Comparison of ENCODE assay signal across 20 cellular contexts in genomic region chr1:57600424-57600823, GRCh38.
DNase-seq lines count a peak whose midpoint lies in the region; ATAC-seq lines count a peak whose summit lies in the region.
"Had no signal": no experiment of that assay in that cellular context is flagged by ENCODE, and none has a peak within 500 bp of the region (broad histone marks: within the 10 kb centered on the region; RNA-seq: fewer than 3 reads in every experiment).

No MANE protein-coding gene starts in this region.

- H2BK12ac ChIP-seq in neuronal stem cell (ENCODE audit: low read length) = no peak overlapping the region

- H3K14ac ChIP-seq in neuronal stem cell (ENCODE audit: low read length) = no peak overlapping the region

- H3K4me3 ChIP-seq in H7 (ENCODE audit: insufficient read depth, low read depth, low read length) = no peak overlapping the region
- no peak overlapping the region for H3K4me3 ChIP-seq in NT2/D1 (ENCODE audit: insufficient read length, low read depth)
- H3K4me3 ChIP-seq in iPS DF 6.9 (ENCODE audit: low read length) = no peak overlapping the region
- no peak overlapping the region for H3K4me3 ChIP-seq in neuronal stem cell (ENCODE audit: low read length in 2 of 2)
- H3K4me3 ChIP-seq in aorta (ENCODE audit: low read length in 2 of 2) = no peak overlapping the region
- H3K4me3 ChIP-seq: A549, SK-N-MC had no signal

- no CpG with 5 or more reads among the region's 3 CpGs for WGBS in iPS DF 6.9 (ENCODE audit: insufficient coverage, insufficient read length)
- no CpG with 5 or more reads among the region's 3 CpGs for WGBS in neuronal stem cell (ENCODE audit: extremely low coverage in 2 of 2, insufficient read length in 2 of 2, insufficient replicate concordance in 1 of 2), 2 donors
- WGBS in aorta, 2 donors = 87 to 88% methylated on average over 3 of the region's 3 CpGs

- H3K27ac ChIP-seq in iPS DF 6.9 (ENCODE audit: low read length) = peak overlapping the region; percentile 66
- H3K27ac ChIP-seq in neuronal stem cell (replicated peaks; ENCODE audit: low read length) = no peak overlapping the region
- H3K27ac ChIP-seq in aorta (ENCODE audit: low read depth in 1 of 2, low read length in 2 of 2) = no peak overlapping the region
- H3K27ac ChIP-seq: A549, RWPE1, SK-N-MC had no signal

- no peak overlapping the region for H2BK5ac ChIP-seq in neuronal stem cell (ENCODE audit: low read length)

- no peak overlapping the region for H2BK120ac ChIP-seq in neuronal stem cell (ENCODE audit: low read depth, low read length)

- H3K9me3 ChIP-seq in NT2/D1 (ENCODE audit: insufficient read depth, low read length) = peaks cover 2% of the 10 kb centered on the region; the same call in 1 of the 2 replicates
- no peaks in the 10 kb centered on the region for H3K9me3 ChIP-seq in iPS DF 6.9 (ENCODE audit: control insufficient read depth, insufficient read depth, low read length)
- H3K9me3 ChIP-seq in neuronal stem cell (replicated peaks in 1 of 2; ENCODE audit: control insufficient read depth in 2 of 2, insufficient read depth in 1 of 2, low read depth in 1 of 2, low read length in 2 of 2) = no peaks in the 10 kb centered on the region
- H3K9me3 ChIP-seq in aorta (ENCODE audit: control insufficient read depth, low read length) = no peaks in the 10 kb centered on the region
- H3K9me3 ChIP-seq: A549, BE2C had no signal

- no peak overlapping the region for H4K8ac ChIP-seq in neuronal stem cell (ENCODE audit: low read depth, low read length)

- no peak overlapping the region for H2AK5ac ChIP-seq in neuronal stem cell (ENCODE audit: low read depth, low read length)

- H3K36me3 ChIP-seq in H7 (replicated peaks; ENCODE audit: control insufficient read depth, insufficient read depth, low read length) (no peaks in the 10 kb centered on the region), NT2/D1 (ENCODE audit: insufficient read depth, insufficient read length, low read length) (no peaks in the 10 kb centered on the region), iPS DF 6.9 (ENCODE audit: control insufficient read depth, insufficient read depth, low read length) (no peaks in the 10 kb centered on the region), neuronal stem cell (replicated peaks in 1 of 2; ENCODE audit: control insufficient read depth in 2 of 2, insufficient read depth in 2 of 2, low read length in 2 of 2) (no peaks in the 10 kb centered on the region), aorta (ENCODE audit: control insufficient read depth in 1 of 2, insufficient read depth in 2 of 2, low read length in 1 of 2) (no peaks in the 10 kb centered on the region)
- H3K36me3 ChIP-seq: BE2C had no signal

- no peak overlapping the region for H2BK15ac ChIP-seq in neuronal stem cell (ENCODE audit: low read length)

- H2AFZ ChIP-seq in neuronal stem cell (ENCODE audit: low read length) = peak overlapping the region; percentile 46

- H3K9ac ChIP-seq in NT2/D1 (ENCODE audit: insufficient read length, low read depth) = peak overlapping the region; percentile 22
- H3K9ac ChIP-seq in neuronal stem cell (ENCODE audit: low read depth, low read length, poor library complexity) = no peak overlapping the region

- no peak overlapping the region for H3K4ac ChIP-seq in neuronal stem cell (ENCODE audit: low read length)

- intact Hi-C loops in aorta (cut with DNase I) = no loop called here

- H3K4me1 ChIP-seq in NT2/D1 (ENCODE audit: insufficient read depth, insufficient read length) = peaks cover 14% of the 10 kb centered on the region
- H3K4me1 ChIP-seq in iPS DF 6.9 (ENCODE audit: control insufficient read depth, insufficient read depth, low read length) = peaks cover 13% of the 10 kb centered on the region
- peaks cover 22 to 36% of the 10 kb centered on the region in 2 donors for H3K4me1 ChIP-seq in neuronal stem cell (ENCODE audit: control insufficient read depth in 2 of 2, insufficient read depth in 1 of 2, low read depth in 1 of 2, low read length in 2 of 2)
- no peaks in the 10 kb centered on the region for H3K4me1 ChIP-seq in aorta (ENCODE audit: control insufficient read depth in 1 of 2, insufficient read depth in 2 of 2, low read length in 2 of 2)
- H3K4me1 ChIP-seq: A549, BE2C had no signal

- H3K79me1 ChIP-seq in neuronal stem cell (ENCODE audit: low read depth, low read length) = no peaks in the 10 kb centered on the region

- H3K23ac ChIP-seq in neuronal stem cell (ENCODE audit: low read depth, low read length, poor library complexity) = no peak overlapping the region

- DNase-seq in H7 (peak; percentile 66), NT2/D1 (ENCODE audit: low read depth, low spot score) (peak; percentile 96), iPS DF 6.9 (ENCODE audit: low read depth, low spot score) (peak; percentile 90), neuronal stem cell (ENCODE audit: low spot score) (no peak), aorta (no peak)
- DNase-seq in stimulated activated naive CD4-positive, alpha-beta T cell (lab: John Stamatoyannopoulos, UW) = no peak
- DNase-seq: BE2C; CD4-positive, CD25-positive, alpha-beta regulatory T cell; EL; KBM-7; NCI-H1092; NCI-H1436; NCI-H187 treated with DMSO at 0.1 percent for 48 hours; NCI-H2107; SHP77 treated with DMSO at 0.1 percent for 48 hours had no signal

- H3K18ac ChIP-seq in neuronal stem cell (ENCODE audit: low read length) = no peak overlapping the region

- no peak overlapping the region for H3K4me2 ChIP-seq in neuronal stem cell (ENCODE audit: insufficient read depth, low read length, poor library complexity, severe bottlenecking)
- H3K4me2 ChIP-seq: A549 had no signal

- no peaks in the 10 kb centered on the region for H3K27me3 ChIP-seq in H7 (ENCODE audit: control insufficient read depth, insufficient read depth, low read length)
- H3K27me3 ChIP-seq in NT2/D1 (ENCODE audit: insufficient read depth, insufficient read length) = no peaks in the 10 kb centered on the region
- H3K27me3 ChIP-seq in iPS DF 6.9 (ENCODE audit: control insufficient read depth, insufficient read depth, low read length) = no peaks in the 10 kb centered on the region
- H3K27me3 ChIP-seq in neuronal stem cell (ENCODE audit: control insufficient read depth in 3 of 3, insufficient read depth in 3 of 3, low read depth in 1 of 3, low read length in 3 of 3) = no peaks in the 10 kb centered on the region
- no peaks in the 10 kb centered on the region for H3K27me3 ChIP-seq in aorta (ENCODE audit: control insufficient read depth in 1 of 2, insufficient read depth in 2 of 2, low read length in 1 of 2)
- H3K27me3 ChIP-seq: BE2C had no signal

- no peak overlapping the region for H4K91ac ChIP-seq in neuronal stem cell (ENCODE audit: low read depth, low read length, poor library complexity)

- ATAC-seq in HG03469 (IDR thresholded peaks at IDR 0.05; ENCODE audit: unreplicated experiment) (no peak), aorta (ENCODE audit: low FRiP score) (no peak)
- ATAC-seq: A549, HCT116 had no signal

Comparison
In these comparisons a context has a peak if more than half of its experiments do, and no peak if none do; other contexts are left out.
1. DNase-seq: peak in H7 (single experiment), NT2/D1 (single experiment) and iPS DF 6.9 (single experiment); none in neuronal stem cell (single experiment), stimulated activated naive CD4-positive, alpha-beta T cell (0 of 6) and aorta (0 of 2).